Comparison of ENCODE assay signal across 14 cellular contexts in genomic region chr6:52539607-52540006, GRCh38. TPM values are rescaled to one million over a fixed set of nuclear protein-coding genes. Genes with fewer than 3 reads are reported as not detected.
DNase-seq lines count a peak whose midpoint lies in the region; ATAC-seq and TF ChIP-seq lines count a peak whose summit lies in the region.
"Had no signal": no experiment of that assay in that cellular context is flagged by ENCODE, and none has a peak within 500 bp of the region (broad histone marks: within the 10 kb centered on the region; RNA-seq: fewer than 3 reads in every experiment).

No MANE protein-coding gene starts in this region.

- no peak overlapping the region for H2BK120ac ChIP-seq in neuronal stem cell (ENCODE audit: low read depth, low read length)

- no peak overlapping the region for H4K8ac ChIP-seq in neuronal stem cell (ENCODE audit: low read depth, low read length)

- H3K4me2 ChIP-seq in GM23248 (ENCODE audit: unreplicated experiment) (peak overlapping the region; percentile 77), neuronal stem cell (ENCODE audit: insufficient read depth, low read length, poor library complexity, severe bottlenecking) (no peak overlapping the region)

- no peaks in the 10 kb centered on the region; the same call in 1 of the 2 replicates for H3K36me3 ChIP-seq in GM23248 (ENCODE audit: low read depth)
- peaks cover 15% of the 10 kb centered on the region for H3K36me3 ChIP-seq in RWPE2 (ENCODE audit: low read depth)
- peaks cover 0 to 11% (median 9%) of the 10 kb centered on the region in 4 donors for H3K36me3 ChIP-seq in stomach
- peaks cover 6% of the 10 kb centered on the region in 2 donors for H3K36me3 ChIP-seq in neuronal stem cell (replicated peaks in 1 of 2; ENCODE audit: control insufficient read depth in 2 of 2, insufficient read depth in 2 of 2, low read length in 2 of 2)
- H3K36me3 ChIP-seq: cardiac muscle cell had no signal

- no peaks in the 10 kb centered on the region for H3K27me3 ChIP-seq in GM23248 (replicated peaks; ENCODE audit: insufficient read depth)
- H3K27me3 ChIP-seq in RWPE2 (ENCODE audit: insufficient read depth, poor library complexity, severe bottlenecking): no peaks in the 10 kb centered on the region
- no peaks in the 10 kb centered on the region for H3K27me3 ChIP-seq in stomach
- H3K27me3 ChIP-seq in neuronal stem cell (ENCODE audit: control insufficient read depth in 3 of 3, insufficient read depth in 3 of 3, low read depth in 1 of 3, low read length in 3 of 3): no peaks in the 10 kb centered on the region
- H3K27me3 ChIP-seq: cardiac muscle cell had no signal

- H3K4me1 ChIP-seq in GM23248 (ENCODE audit: insufficient read depth): peaks cover 96% of the 10 kb centered on the region
- peaks cover 66% of the 10 kb centered on the region for H3K4me1 ChIP-seq in RWPE2 (ENCODE audit: insufficient read depth, poor library complexity, severe bottlenecking)
- H3K4me1 ChIP-seq in stomach: peaks cover 22 to 81% (median 49%) of the 10 kb centered on the region in 4 donors
- H3K4me1 ChIP-seq in neuronal stem cell (ENCODE audit: control insufficient read depth in 2 of 2, insufficient read depth in 1 of 2, low read depth in 1 of 2, low read length in 2 of 2): peaks cover 7 to 10% of the 10 kb centered on the region in 2 donors

- no peaks in the 10 kb centered on the region for H4K20me1 ChIP-seq in GM23248 (ENCODE audit: insufficient read depth)

- no peak overlapping the region for H2BK5ac ChIP-seq in neuronal stem cell (ENCODE audit: low read length)

- H3K23ac ChIP-seq in neuronal stem cell (ENCODE audit: low read depth, low read length, poor library complexity): no peak overlapping the region

- H3K27ac ChIP-seq in GM23248 (peak overlapping the region; percentile 87), RWPE2 (ENCODE audit: poor library complexity, severe bottlenecking) (peak overlapping the region; percentile 89), stomach (peak overlapping the region in 3 of 5 donors; percentile 3 to 36 (median 21)), neuronal stem cell (replicated peaks; ENCODE audit: low read length) (no peak overlapping the region)
- H3K27ac ChIP-seq: cardiac muscle cell had no signal

- H2AFZ ChIP-seq in GM23248 (no peak overlapping the region), neuronal stem cell (ENCODE audit: low read length) (no peak overlapping the region)

- TF ChIP-seq POLR2A in stomach (IDR thresholded peaks at IDR 0.05): no peak

- H3K79me2 ChIP-seq in GM23248 (ENCODE audit: insufficient read depth): peaks cover 86% of the 10 kb centered on the region

- intact Hi-C loops in stomach (cut with DNase I; ENCODE audit: low total_unique reads): no loop called here

- H3K18ac ChIP-seq in neuronal stem cell (ENCODE audit: low read length): no peak overlapping the region

- ATAC-seq in RWPE2 (ENCODE audit: low read depth) (no peak), HG03045 (IDR thresholded peaks at IDR 0.05; ENCODE audit: unreplicated experiment) (no peak)

- peaks cover 2% of the 10 kb centered on the region for H3K79me1 ChIP-seq in neuronal stem cell (ENCODE audit: low read depth, low read length)

- 3 to 4% methylated on average over 6 of the region's 6 CpGs for WGBS in GM23248 (ENCODE audit: low coverage in 1 of 2, low lambda C conversion rate in 2 of 2, missing lambda C conversion rate in 2 of 2), 2 experiments
- WGBS in stomach, 5 donors: 57 to 92% (median 81%) methylated on average over 6 of the region's 6 CpGs
- WGBS in neuronal stem cell (ENCODE audit: extremely low coverage in 2 of 2, insufficient read length in 2 of 2, insufficient replicate concordance in 1 of 2), 2 donors: no CpG with 5 or more reads among the region's 6 CpGs

- H3K9me2 ChIP-seq in GM23248 (ENCODE audit: insufficient read depth): no peaks in the 10 kb centered on the region

- in situ Hi-C loops in GM23248 (cut with MboI): no loop called here

- no peak for TF ChIP-seq EP300 in stomach (IDR thresholded peaks at IDR 0.05)

- TF ChIP-seq CTCF in RWPE2 (IDR thresholded peaks at IDR 0.05; ENCODE audit: poor library complexity, severe bottlenecking) (no peak), stomach (IDR thresholded peaks at IDR 0.05) (no peak)

- H2AK5ac ChIP-seq in neuronal stem cell (ENCODE audit: low read depth, low read length): no peak overlapping the region

- peak overlapping the region; percentile 58 for H3K9ac ChIP-seq in GM23248
- H3K9ac ChIP-seq in neuronal stem cell (ENCODE audit: low read depth, low read length, poor library complexity): no peak overlapping the region

- no peak overlapping the region for H4K91ac ChIP-seq in neuronal stem cell (ENCODE audit: low read depth, low read length, poor library complexity)

- no peak overlapping the region for H2BK12ac ChIP-seq in neuronal stem cell (ENCODE audit: low read length)

- H3K9me3 ChIP-seq in GM23248 (ENCODE audit: low read depth): no peaks in the 10 kb centered on the region
- no peaks in the 10 kb centered on the region for H3K9me3 ChIP-seq in RWPE2 (ENCODE audit: severe bottlenecking)
- no peaks in the 10 kb centered on the region for H3K9me3 ChIP-seq in stomach
- H3K9me3 ChIP-seq in neuronal stem cell (replicated peaks in 1 of 2; ENCODE audit: control insufficient read depth in 2 of 2, insufficient read depth in 1 of 2, low read depth in 1 of 2, low read length in 2 of 2): no peaks in the 10 kb centered on the region

- peaks cover 98% of the 10 kb centered on the region for H3F3A ChIP-seq in GM23248 (ENCODE audit: insufficient read depth)

- H3K4me3 ChIP-seq in GM23248 (peak overlapping the region; percentile 32), RWPE2 (ENCODE audit: severe bottlenecking) (no peak overlapping the region), stomach (no peak overlapping the region), neuronal stem cell (ENCODE audit: low read length in 2 of 2) (no peak overlapping the region)
- H3K4me3 ChIP-seq: cardiac muscle cell had no signal

- H3K14ac ChIP-seq in neuronal stem cell (ENCODE audit: low read length): no peak overlapping the region

- no peak overlapping the region for H2BK15ac ChIP-seq in neuronal stem cell (ENCODE audit: low read length)

- H3K4ac ChIP-seq in neuronal stem cell (ENCODE audit: low read length): no peak overlapping the region

- DNase-seq in GM23248: peak; percentile 90
- DNase-seq in RWPE2 (ENCODE audit: low spot score): no peak
- DNase-seq in fibroblast of gingiva (ENCODE audit: low read depth): peak; percentile 33
- DNase-seq in stomach: no peak
- DNase-seq in neuronal stem cell (ENCODE audit: low spot score): no peak
- DNase-seq in NCI-H2171 treated with DMSO at 0.1 percent for 48 hours (lab: John Stamatoyannopoulos, UW): no peak
- no peak for DNase-seq in stimulated activated CD4-positive, alpha-beta T cell treated with anti-CD3 and anti-CD28 coated beads, Interleukin-12 subunit alpha, Interleukin-12 subunit beta, amount 100 ng/mL, for 4 hours
- DNase-seq: activated CD4-positive, alpha-beta T cell treated with anti-CD3 and anti-CD28 coated beads, Interleukin-2, amount 10 ng/mL, durations not matched to agents 24 days and 14 days; Calu3; erythroblast; NCI-H1417; NCI-H526 treated with DMSO at 0.1 percent for 48 hours had no signal

RNA-seq across cellular contexts. Expression of gene TRAM2, which starts 37.3 kb away (rescaled TPM):
- total RNA-seq in GM23248 (2014; rRNA removed; shearing (Covaris generic)): 174 and 182 TPM in 2 replicates
- polyA plus RNA-seq in GM23248 (2016; fragmentation: Nextera tagmentation; extraction: Ambion mirVana) (141 and 145 TPM in 2 replicates), stomach (1 to 10 TPM; 2.1 to 2.7 (median 2.1) TPM)
- 10 to 100 TPM in 2 of 5 donors, 1 to 10 TPM in 3; 1.4 to 14.1 (median 6.4) TPM for total RNA-seq in stomach
- polyA plus RNA-seq in neuronal stem cell (2013, experiment 1 of 2): 13.2 TPM
- 14.0 TPM for polyA plus RNA-seq in neuronal stem cell (2013, experiment 2 of 2)

Comparison
In these comparisons a context has a peak if more than half of its experiments do, and no peak if none do; other contexts are left out.
1. DNase-seq: peak in GM23248 (single experiment) and fibroblast of gingiva (single experiment); none in RWPE2 (single experiment), stomach (single experiment), neuronal stem cell (single experiment), NCI-H2171 treated with DMSO at 0.1 percent for 48 hours (single experiment) and stimulated activated CD4-positive, alpha-beta T cell treated with anti-CD3 and anti-CD28 coated beads, Interleukin-12 subunit alpha, Interleukin-12 subunit beta, amount 100 ng/mL, for 4 hours (single experiment).
2. RNA of gene TRAM2, which starts 37.3 kb away (total RNA-seq): 174 to 182 TPM in GM23248; 1.4 to 14.1 TPM in stomach; every median in the first group is over 10 times any median in the second.